In the genomic region with DNA sequence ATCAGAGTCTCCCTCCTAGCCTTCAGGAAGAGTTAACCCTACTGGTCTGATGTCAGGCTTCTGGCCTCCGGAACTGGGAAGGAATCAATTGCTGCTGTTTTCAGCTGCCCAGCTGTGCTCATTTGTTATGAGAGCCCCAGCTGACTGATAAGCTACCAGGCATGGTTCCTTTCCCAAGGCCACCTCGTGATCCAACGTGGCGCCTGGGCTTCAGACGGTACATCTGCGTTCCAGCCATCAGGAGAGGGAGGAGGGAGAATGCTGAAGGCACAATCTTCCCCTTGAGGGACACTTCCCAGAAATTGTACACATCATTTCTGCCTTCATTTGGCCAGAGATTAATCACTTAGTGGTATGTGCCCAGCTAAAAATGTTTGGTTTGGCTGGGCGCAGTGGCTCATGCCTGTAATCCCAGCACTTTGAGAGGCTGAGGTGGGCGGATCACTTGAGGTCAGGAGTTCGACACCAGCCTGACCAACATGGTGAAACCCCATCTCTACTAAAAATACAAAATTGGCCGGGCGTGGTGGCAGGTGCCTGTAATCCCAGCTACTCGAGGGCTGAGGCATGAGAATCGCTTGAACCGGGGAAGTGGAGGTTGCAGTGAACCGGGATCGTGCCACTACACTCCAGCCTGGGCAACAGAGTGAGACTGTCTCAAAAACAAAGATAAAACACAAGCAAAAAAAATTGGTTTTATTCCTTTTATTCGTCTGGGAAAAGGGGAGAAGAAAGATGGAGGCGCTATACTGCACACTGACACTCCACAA, we compare ENCODE assay signal across 14 cellular contexts. TPM values are rescaled to one million over a fixed set of nuclear protein-coding genes. Genes with fewer than 3 reads are reported as not detected.
A peak's percentile ranks its signal among the peaks of the same experiment; 100 is the strongest.
DNase-seq lines count a peak whose midpoint lies in the region; ATAC-seq and TF ChIP-seq lines count a peak whose summit lies in the region.
"Had no signal": no experiment of that assay in that cellular context is flagged by ENCODE, and none has a peak within 500 bp of the region (broad histone marks: within the 10 kb centered on the region; RNA-seq: fewer than 3 reads in every experiment).

No MANE protein-coding gene starts in this region.

- H3K9ac ChIP-seq in adipocyte (ENCODE audit: low read length): peak overlapping the region; percentile 67

- H3K9me3 ChIP-seq in BE2C: no peaks in the 10 kb centered on the region
- H3K9me3 ChIP-seq in adipocyte (ENCODE audit: control insufficient read depth, low read length): no peaks in the 10 kb centered on the region
- no peaks in the 10 kb centered on the region for H3K9me3 ChIP-seq in psoas muscle
- H3K9me3 ChIP-seq: spleen had no signal

- 28 to 40% (median 37%) methylated on average over 18 of the region's 18 CpGs for WGBS in psoas muscle, 3 donors

- peak; percentile 44 to 79 (median 68) for ATAC-seq in psoas muscle
- ATAC-seq in HG02798 (IDR thresholded peaks at IDR 0.05; ENCODE audit: poor library complexity, unreplicated experiment): no peak

- H3K4me1 ChIP-seq in BE2C (peaks cover 17% of the 10 kb centered on the region), adipocyte (ENCODE audit: control insufficient read depth, insufficient read depth, low read length) (peaks cover 55% of the 10 kb centered on the region), psoas muscle (peaks cover 34% of the 10 kb centered on the region)

- TF ChIP-seq CTCF in BE2C (IDR thresholded peaks at IDR 0.05; ENCODE audit: low read depth, low read length) (no peak), foreskin fibroblast (IDR thresholded peaks at IDR 0.05; ENCODE audit: low read depth, low read length) (no peak), psoas muscle (IDR thresholded peaks at IDR 0.05) (no peak)

- intact Hi-C loops in psoas muscle (cut with DNase I): no loop called here

- H3K4me3 ChIP-seq in BE2C (ENCODE audit: low read depth, low read length) (no peak overlapping the region), adipocyte (ENCODE audit: low read length) (no peak overlapping the region), foreskin fibroblast (ENCODE audit: low read depth in 1 of 2, low read length in 2 of 2) (no peak overlapping the region), psoas muscle (no peak overlapping the region)
- H3K4me3 ChIP-seq: spleen had no signal

- in situ Hi-C loops in ACHN (cut with HindIII; ENCODE audit: low pct_ligation_motif_present, low pct_unique_long_range_greater_than_20kb, low sequenced_read_pairs): no loop called here

- H3K36me3 ChIP-seq in BE2C (no peaks in the 10 kb centered on the region), adipocyte (ENCODE audit: control insufficient read depth, insufficient read depth, low read length, severe bottlenecking) (no peaks in the 10 kb centered on the region), psoas muscle (ENCODE audit: insufficient read depth in 1 of 2, low read depth in 1 of 2) (no peaks in the 10 kb centered on the region)
- H3K36me3 ChIP-seq: spleen had no signal

- DNase-seq in BE2C (peak; percentile 79), adipocyte (ENCODE audit: low read depth) (peak; percentile 24), foreskin fibroblast (peak; percentile 86 to 92), psoas muscle (peak in 1 of 2 donors; percentile 75), NCI-H524 treated with DMSO at 0.1 percent for 48 hours (lab: John Stamatoyannopoulos, UW) (no peak), ACHN (no peak), DMS153 (lab: John Stamatoyannopoulos, UW) (no peak)
- DNase-seq: activated CD4-positive, alpha-beta T cell treated with anti-CD3 and anti-CD28 coated beads for 48 hours; activated gamma-delta T cell treated with Interleukin-2 at 50 U/mL for 16 hours; CD4-positive, CD25-positive, alpha-beta regulatory T cell; GOT3; NCI-H187 treated with DMSO at 0.1 percent for 48 hours; spleen had no signal

- H3K27ac ChIP-seq in psoas muscle: peak overlapping the region; percentile 85

- no peaks in the 10 kb centered on the region for H3K27me3 ChIP-seq in BE2C
- no peaks in the 10 kb centered on the region for H3K27me3 ChIP-seq in adipocyte (replicated peaks; ENCODE audit: control insufficient read depth, insufficient read depth, low read length)
- H3K27me3 ChIP-seq in psoas muscle (ENCODE audit: insufficient read depth in 3 of 3, low read length in 2 of 3): no peaks in the 10 kb centered on the region

RNA-seq across cellular contexts. Expression of a gene that starts 10.5 kb away (rescaled TPM):
- polyA plus RNA-seq in BE2C (2012; ENCODE audit: insufficient read depth, insufficient read length, low read depth): 24.7 TPM
- total RNA-seq in psoas muscle: 10 to 100 TPM in 1 of 4 donors, 1 to 10 TPM in 3; 1.4 to 18.4 (median 2.6) TPM
- 1 to 10 TPM; 2.1 to 2.3 (median 2.2) TPM for polyA plus RNA-seq in psoas muscle

Comparison
In these comparisons a context has a peak if more than half of its experiments do, and no peak if none do; other contexts are left out.
1. DNase-seq: peak in BE2C (single experiment), adipocyte (single experiment) and foreskin fibroblast (2 of 2); none in NCI-H524 treated with DMSO at 0.1 percent for 48 hours (single experiment), ACHN (single experiment) and DMS153 (single experiment).